In the genomic region with DNA sequence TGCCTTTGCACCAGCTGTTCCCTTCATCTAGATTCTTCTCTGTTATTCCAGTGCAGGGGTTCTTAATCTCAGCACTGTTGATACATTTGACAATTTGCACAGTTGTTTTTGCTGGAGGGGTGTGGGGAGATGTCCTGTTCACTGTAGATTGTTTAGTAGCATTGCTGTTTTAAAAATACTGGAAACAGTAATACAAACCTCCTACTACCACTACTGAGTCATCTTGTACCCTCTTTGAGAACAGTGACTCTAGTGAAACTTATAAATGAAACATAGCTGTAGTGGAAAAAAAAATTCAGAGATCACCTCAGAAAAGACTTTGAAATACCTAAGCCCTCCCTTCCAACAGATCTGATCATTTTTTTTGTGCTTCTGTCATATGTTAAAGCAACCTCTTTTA, we compare ENCODE assay signal across 1 cellular context.
TF ChIP-seq lines count a peak whose summit lies in the region.

No MANE protein-coding gene starts in this region.

TF ChIP-seq in GM12878, 131 proteins besides CTCF, POLR2A, EP300 and RAD21 (continued from another document):
- TF ChIP-seq IRF4 (IDR thresholded peaks at IDR 0.05; ENCODE audit: low read depth, low read length): peak; percentile 62; the same call in 1 of the 2 replicates
- TF ChIP-seq CREM (IDR thresholded peaks at IDR 0.05; ENCODE audit: low read depth): 0 out of 2 replicates have a peak, but pooled peaks have one; percentile 18
- TF ChIP-seq RUNX3 (IDR thresholded peaks at IDR 0.05; ENCODE audit: low read length): peak; percentile 38; the same call in 1 of the 2 replicates
- 0 out of 2 replicates have a peak, but pooled peaks have one; percentile 33 for TF ChIP-seq CBX5 (IDR thresholded peaks at IDR 0.05; ENCODE audit: low read depth)
- TF ChIP-seq, protein P1, sequence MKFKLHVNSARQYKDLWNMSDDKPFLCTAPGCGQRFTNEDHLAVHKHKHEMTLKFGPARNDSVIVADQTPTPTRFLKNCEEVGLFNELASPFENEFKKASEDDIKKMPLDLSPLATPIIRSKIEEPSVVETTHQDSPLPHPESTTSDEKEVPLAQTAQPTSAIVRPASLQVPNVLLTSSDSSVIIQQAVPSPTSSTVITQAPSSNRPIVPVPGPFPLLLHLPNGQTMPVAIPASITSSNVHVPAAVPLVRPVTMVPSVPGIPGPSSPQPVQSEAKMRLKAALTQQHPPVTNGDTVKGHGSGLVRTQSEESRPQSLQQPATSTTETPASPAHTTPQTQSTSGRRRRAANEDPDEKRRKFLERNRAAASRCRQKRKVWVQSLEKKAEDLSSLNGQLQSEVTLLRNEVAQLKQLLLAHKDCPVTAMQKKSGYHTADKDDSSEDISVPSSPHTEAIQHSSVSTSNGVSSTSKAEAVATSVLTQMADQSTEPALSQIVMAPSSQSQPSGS (IDR thresholded peaks at IDR 0.05; ENCODE audit: low read length): 0 out of 2 replicates have a peak, but pooled peaks have one; percentile 63
